9 cellular contexts compared by ENCODE assay signal in the genomic region with DNA sequence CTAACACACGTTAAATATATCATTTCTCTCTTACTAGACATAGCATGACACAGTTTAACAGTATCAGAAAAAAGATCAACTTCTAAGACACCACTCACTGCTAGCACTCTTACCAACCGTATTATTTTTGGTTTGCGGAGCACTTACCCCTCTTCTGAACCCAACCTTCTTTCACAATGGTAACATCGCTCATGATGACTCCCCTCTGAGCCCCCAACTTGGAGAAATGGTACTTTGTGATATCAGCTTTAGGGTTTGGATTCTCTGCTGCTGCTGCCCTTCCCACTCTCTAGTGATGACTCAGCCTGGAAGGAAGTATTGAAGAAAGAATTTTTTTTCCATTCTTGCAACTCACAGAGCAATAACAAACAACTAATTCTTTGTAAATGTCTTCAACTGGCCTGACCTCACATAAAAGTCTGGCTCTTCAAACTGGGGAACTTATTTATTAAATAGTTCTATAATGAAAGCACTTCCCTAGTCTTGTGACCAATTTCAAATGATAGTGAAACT. TPM values are rescaled to one million over a fixed set of nuclear protein-coding genes. Genes with fewer than 3 reads are reported as not detected.
DNase-seq lines count a peak whose midpoint lies in the region; ATAC-seq and TF ChIP-seq lines count a peak whose summit lies in the region.
"Had no signal": no experiment of that assay in that cellular context is flagged by ENCODE, and none has a peak within 500 bp of the region (broad histone marks: within the 10 kb centered on the region; RNA-seq: fewer than 3 reads in every experiment).

No MANE protein-coding gene starts in this region.

- no peak for TF ChIP-seq POLR2A in tibial nerve (IDR thresholded peaks at IDR 0.05)

- DNase-seq in activated CD8-positive, alpha-beta memory T cell treated with anti-CD3 and anti-CD28 coated beads, Interleukin-2, amount 10 ng/mL, durations not matched to agents 7 days and 5 days, result no peak
- DNase-seq in activated CD8-positive, alpha-beta memory T cell treated with anti-CD3 and anti-CD28 coated beads, Interleukin-2, amount 50 U/mL, for 48 hours, result no peak
- DNase-seq in right cardiac atrium (no peak), tibial nerve (ENCODE audit: low spot score in 2 of 2) (peak in 1 of 2 donors; percentile 8), COLO668 (lab: John Stamatoyannopoulos, UW; ENCODE audit: unreplicated experiment) (no peak), SK-N-DZ (ENCODE audit: low spot score) (no peak)

- H3K9me3 ChIP-seq in right cardiac atrium (ENCODE audit: control insufficient read depth, low read length) (no peaks in the 10 kb centered on the region), tibial nerve (no peaks in the 10 kb centered on the region)
- H3K9me3 ChIP-seq: BLaER1 had no signal

- no peak overlapping the region for H3K4me3 Mint-ChIP-seq in activated CD8-positive, alpha-beta memory T cell treated with anti-CD3 and anti-CD28 coated beads, Interleukin-2, amount 10 ng/mL, durations not matched to agents 7 days and 5 days
- peak overlapping the region; percentile 74 for H3K4me3 Mint-ChIP-seq in activated naive CD8-positive, alpha-beta T cell

- peaks cover 25% of the 10 kb centered on the region for H3K4me1 Mint-ChIP-seq in activated CD8-positive, alpha-beta memory T cell treated with anti-CD3 and anti-CD28 coated beads, Interleukin-2, amount 10 ng/mL, durations not matched to agents 7 days and 5 days
- peaks cover 62% of the 10 kb centered on the region for H3K4me1 Mint-ChIP-seq in activated naive CD8-positive, alpha-beta T cell (ENCODE audit: low read depth)

- H3K27ac ChIP-seq in right cardiac atrium (ENCODE audit: low read length) (no peak overlapping the region), tibial nerve (peak overlapping the region in 3 of 4 donors; percentile 47 to 77 (median 49))
- H3K27ac ChIP-seq: BLaER1 had no signal

- TF ChIP-seq CTCF in tibial nerve (IDR thresholded peaks at IDR 0.05), result no peak

- H3K27me3 Mint-ChIP-seq in activated CD8-positive, alpha-beta memory T cell treated with anti-CD3 and anti-CD28 coated beads, Interleukin-2, amount 10 ng/mL, durations not matched to agents 7 days and 5 days, result peaks cover 2% of the 10 kb centered on the region
- H3K27me3 Mint-ChIP-seq in activated naive CD8-positive, alpha-beta T cell, result no peaks in the 10 kb centered on the region

- peak; percentile 32 to 66 for TF ChIP-seq EP300 in tibial nerve (IDR thresholded peaks at IDR 0.05)

- no peaks in the 10 kb centered on the region for H3K36me3 ChIP-seq in tibial nerve
- H3K36me3 ChIP-seq: BLaER1 had no signal

- H3K27me3 ChIP-seq in right cardiac atrium (ENCODE audit: control insufficient read depth, insufficient read depth), result no peaks in the 10 kb centered on the region
- H3K27me3 ChIP-seq in tibial nerve, result no peaks in the 10 kb centered on the region
- H3K27me3 ChIP-seq: BLaER1 had no signal

- intact Hi-C loops in right cardiac atrium (cut with DNase I), result loop anchor here in 1 of 4 donors (10.0 kb wide), 1 partner anchor 48 kb away; no protein-coding TSS in a partner anchor

- H3K4me3 ChIP-seq in right cardiac atrium (ENCODE audit: low read length) (no peak overlapping the region), tibial nerve (peak overlapping the region in 1 of 4 donors; percentile 18)
- H3K4me3 ChIP-seq: BLaER1 had no signal

- H3K9me3 Mint-ChIP-seq in activated CD8-positive, alpha-beta memory T cell treated with anti-CD3 and anti-CD28 coated beads, Interleukin-2, amount 10 ng/mL, durations not matched to agents 7 days and 5 days (ENCODE audit: low read depth), result peaks cover 2% of the 10 kb centered on the region
- no peaks in the 10 kb centered on the region for H3K9me3 Mint-ChIP-seq in activated naive CD8-positive, alpha-beta T cell (ENCODE audit: low read depth)

- H3K4me1 ChIP-seq in right cardiac atrium (ENCODE audit: control insufficient read depth, insufficient read depth, low read length), result peaks cover 2% of the 10 kb centered on the region
- peaks cover 0 to 60% (median 15%) of the 10 kb centered on the region in 4 donors for H3K4me1 ChIP-seq in tibial nerve

- H3K27ac Mint-ChIP-seq in activated CD8-positive, alpha-beta memory T cell treated with anti-CD3 and anti-CD28 coated beads, Interleukin-2, amount 10 ng/mL, durations not matched to agents 7 days and 5 days, result peak overlapping the region; percentile 78
- H3K27ac Mint-ChIP-seq in activated naive CD8-positive, alpha-beta T cell, result peak overlapping the region; percentile 90

- ATAC-seq in activated CD8-positive, alpha-beta memory T cell treated with anti-CD3 and anti-CD28 coated beads, Interleukin-2, amount 10 ng/mL, durations not matched to agents 7 days and 5 days, result peak; percentile 66
- ATAC-seq in right cardiac atrium, result peak; percentile 83 to 84
- ATAC-seq in GM21367 (IDR thresholded peaks at IDR 0.05; ENCODE audit: unreplicated experiment), result no peak

- H3K36me3 Mint-ChIP-seq in activated CD8-positive, alpha-beta memory T cell treated with anti-CD3 and anti-CD28 coated beads, Interleukin-2, amount 10 ng/mL, durations not matched to agents 7 days and 5 days, result peaks cover 14% of the 10 kb centered on the region
- H3K36me3 Mint-ChIP-seq in activated naive CD8-positive, alpha-beta T cell, result peaks cover 3% of the 10 kb centered on the region

- 62% methylated on average over 4 of the region's 4 CpGs for WGBS in right cardiac atrium
- WGBS in tibial nerve, 2 donors, result 19% methylated on average over 4 of the region's 4 CpGs

- CTCF ChIA-PET in activated CD8-positive, alpha-beta memory T cell treated with anti-CD3 and anti-CD28 coated beads, Interleukin-2, amount 10 ng/mL, durations not matched to agents 7 days and 5 days (lab: Charles Lee), result no interaction called here

RNA-seq across cellular contexts. Expression of gene AKT3, which starts 7.0 kb away (rescaled TPM):
- 10 to 100 TPM; 40.8 to 42.6 TPM for total RNA-seq in activated CD8-positive, alpha-beta memory T cell treated with anti-CD3 and anti-CD28 coated beads, Interleukin-2, amount 10 ng/mL, durations not matched to agents 7 days and 5 days
- total RNA-seq in right cardiac atrium, result 10 to 100 TPM; 37.0 to 61.2 (median 52.5) TPM
- 8.4 TPM for polyA plus RNA-seq in right cardiac atrium
- 10 to 100 TPM; 58.8 to 76.0 (median 69.2) TPM for total RNA-seq in tibial nerve
- 37.8 and 38.0 TPM in 2 replicates for polyA plus RNA-seq in SK-N-DZ (2014; cell fraction: cytosol; rRNA removed)
- 23.4 and 31.1 TPM in 2 replicates for polyA plus RNA-seq in SK-N-DZ (2014; cell fraction: nucleus; rRNA removed)
